9 cellular contexts compared by ENCODE assay signal in genomic region chr6:26232306-26232949, GRCh38.
DNase-seq lines count a peak whose midpoint lies in the region; ATAC-seq and TF ChIP-seq lines count a peak whose summit lies in the region.
"Had no signal": no experiment of that assay in that cellular context is flagged by ENCODE, and none has a peak within 500 bp of the region (broad histone marks: within the 10 kb centered on the region; RNA-seq: fewer than 3 reads in every experiment).

No MANE protein-coding gene starts in this region.

- H3K9me3 ChIP-seq in CD4-positive, alpha-beta memory T cell (ENCODE audit: control insufficient read depth in 1 of 2, low read length in 2 of 2) = no peaks in the 10 kb centered on the region
- no peaks in the 10 kb centered on the region for H3K9me3 ChIP-seq in HUES48 (ENCODE audit: control insufficient read depth, insufficient read depth, low read length)
- no peaks in the 10 kb centered on the region for H3K9me3 ChIP-seq in mononuclear cell (ENCODE audit: low read depth, low read length)
- H3K9me3 ChIP-seq: psoas muscle had no signal

- peak overlapping the region; percentile 96 for H3K9ac ChIP-seq in HUES48 (ENCODE audit: low read depth, low read length)

- H3K4me1 Mint-ChIP-seq in CD4-positive, alpha-beta memory T cell = peaks cover 20 to 43% (median 27%) of the 10 kb centered on the region in 4 donors

- no peaks in the 10 kb centered on the region for H3K36me3 ChIP-seq in CD4-positive, alpha-beta memory T cell (ENCODE audit: insufficient read depth, low read length)
- H3K36me3 ChIP-seq in HUES48 (ENCODE audit: control insufficient read depth, insufficient read depth, low read length) = no peaks in the 10 kb centered on the region

- in situ Hi-C loops in astrocyte of the spinal cord (cut with HindIII; ENCODE audit: low sequenced_read_pairs) = no loop called here

- ATAC-seq in GM18868 (IDR thresholded peaks at IDR 0.05; ENCODE audit: unreplicated experiment) = no peak
- no peak for ATAC-seq in HG02763 (IDR thresholded peaks at IDR 0.05; ENCODE audit: unreplicated experiment)
- ATAC-seq in HG02981 (IDR thresholded peaks at IDR 0.05; ENCODE audit: unreplicated experiment) = no peak
- ATAC-seq in GM21515 (IDR thresholded peaks at IDR 0.05; ENCODE audit: unreplicated experiment) = no peak
- ATAC-seq: psoas muscle had no signal

- peaks cover 23% of the 10 kb centered on the region for H3K4me1 ChIP-seq in CD4-positive, alpha-beta memory T cell (ENCODE audit: insufficient read depth, low read length)
- H3K4me1 ChIP-seq in HUES48 (ENCODE audit: control insufficient read depth, insufficient read depth, low read length) (peaks cover 12% of the 10 kb centered on the region; the same call in 1 of the 2 replicates), mononuclear cell (ENCODE audit: insufficient read depth, low read length) (peaks cover 30% of the 10 kb centered on the region)

- POLR2A ChIA-PET in CD4-positive, alpha-beta memory T cell (lab: Charles Lee; ENCODE audit: partially characterized antibody) = interaction anchor here (1.1 to 7.2 kb wide), 20 partner anchors 9 to 1661 kb away, joined by 3 to 951 read pairs (median 54); a partner anchor contains a TSS

- peak overlapping the region; percentile 90 to 99 (median 96) for H3K27ac Mint-ChIP-seq in CD4-positive, alpha-beta memory T cell

- TF ChIP-seq CTCF in astrocyte of the spinal cord (IDR thresholded peaks at IDR 0.05; ENCODE audit: low read depth, low read length) = no peak

- peaks cover 0 to 2% (median 0%) of the 10 kb centered on the region in 8 donors for H3K9me3 Mint-ChIP-seq in CD4-positive, alpha-beta memory T cell

- no peaks in the 10 kb centered on the region for H3K27me3 ChIP-seq in CD4-positive, alpha-beta memory T cell (ENCODE audit: insufficient read depth, low read length)
- H3K27me3 ChIP-seq in HUES48 (ENCODE audit: control insufficient read depth, insufficient read depth, low read length) = no peaks in the 10 kb centered on the region
- H3K27me3 ChIP-seq in mononuclear cell (ENCODE audit: insufficient read depth, low read length) = no peaks in the 10 kb centered on the region

- DNase-seq in CD4-positive, alpha-beta memory T cell = no peak
- no peak for DNase-seq in astrocyte of the spinal cord (ENCODE audit: low read depth, low spot score)
- DNase-seq: psoas muscle had no signal

- peaks cover 0 to 9% of the 10 kb centered on the region in 2 donors for H3K36me3 Mint-ChIP-seq in CD4-positive, alpha-beta memory T cell

- peak overlapping the region in 1 of 2 donors; percentile 66 for H3K4me3 ChIP-seq in CD4-positive, alpha-beta memory T cell (ENCODE audit: low read length in 2 of 2)
- H3K4me3 ChIP-seq in HUES48 (ENCODE audit: low read depth, low read length) (peak overlapping the region; percentile 74), astrocyte of the spinal cord (ENCODE audit: low read depth, low read length) (peak overlapping the region; percentile 59), mononuclear cell (ENCODE audit: low read length) (peak overlapping the region; percentile 60)

- H3K4me3 Mint-ChIP-seq in CD4-positive, alpha-beta memory T cell = peak overlapping the region; percentile 93 to 99 (median 96)

- H3K27ac ChIP-seq in CD4-positive, alpha-beta memory T cell (ENCODE audit: low read depth, low read length) = peak overlapping the region; percentile 83
- peak overlapping the region; percentile 90 for H3K27ac ChIP-seq in HUES48 (ENCODE audit: low read depth, low read length)
- H3K27ac ChIP-seq: psoas muscle had no signal

- CTCF ChIA-PET in CD4-positive, alpha-beta memory T cell (lab: Charles Lee; ENCODE audit: partially characterized antibody) = interaction anchor here (1.2 to 2.6 kb wide), 3 partner anchors 12 to 24 kb away, joined by 3 to 23 read pairs (median 3); a partner anchor contains a TSS

- no peaks in the 10 kb centered on the region for H3K27me3 Mint-ChIP-seq in CD4-positive, alpha-beta memory T cell

- intact Hi-C loops in CD4-positive, alpha-beta memory T cell (cut with micrococcal nuclease) = loop anchor here (5.0 kb wide), 1 partner anchor 335 kb away; no protein-coding TSS in a partner anchor
